Comparison of ENCODE assay signal across 1 cellular context in the genomic region with DNA sequence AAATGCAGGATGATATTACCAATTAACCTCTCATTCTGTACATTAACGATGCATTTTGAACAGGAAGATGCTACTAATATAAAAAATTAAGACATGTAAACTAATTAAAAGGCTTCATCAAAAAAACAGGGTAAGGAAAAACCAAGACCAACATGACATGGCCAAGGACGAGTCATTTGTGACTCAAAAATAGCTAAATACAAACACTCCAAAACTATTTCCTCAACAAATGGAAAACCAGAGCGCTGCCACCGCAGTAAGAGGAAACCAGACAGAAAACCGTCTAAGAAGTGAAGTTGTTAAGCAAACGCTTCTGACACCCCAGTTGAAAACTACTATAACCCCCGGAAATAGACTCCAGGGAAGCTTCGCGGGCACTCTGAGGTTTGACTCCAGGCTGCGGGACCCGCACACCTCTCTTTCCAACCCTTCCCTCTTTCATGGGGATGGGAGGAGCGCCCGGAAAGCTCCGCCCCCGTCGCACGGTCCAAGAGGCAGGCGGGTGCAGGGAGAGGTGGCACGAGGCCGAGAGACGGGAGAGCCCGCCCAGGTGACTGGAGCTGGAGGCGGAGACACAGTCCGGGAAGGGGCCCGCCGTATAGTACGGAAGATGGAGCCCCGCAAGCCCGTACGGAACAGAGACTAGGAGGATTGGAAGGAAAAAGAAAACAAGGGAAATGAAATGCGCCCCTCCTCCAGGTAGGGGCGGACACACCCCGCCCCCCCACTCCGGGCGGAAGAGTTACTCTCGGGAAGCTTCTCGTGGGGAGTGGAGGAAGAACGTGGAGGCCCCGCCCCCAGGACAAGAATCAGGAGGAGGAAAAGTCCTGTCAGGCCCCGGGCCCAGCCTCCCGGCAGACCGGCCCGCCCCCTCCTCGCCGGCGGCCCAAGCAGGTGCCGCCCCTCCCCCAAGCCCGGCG.
TF ChIP-seq lines count a peak whose summit lies in the region.

No MANE protein-coding gene starts in this region.

TF ChIP-seq in HEK293, 187 proteins besides CTCF, POLR2A, EP300 and RAD21 (continued from another document and continues in another):
- TF ChIP-seq ZNF776 (tag by site-specific recombination; IDR thresholded peaks at IDR 0.05; ENCODE audit: borderline replicate concordance) (no peak), ZNF600 (tag by site-specific recombination; IDR thresholded peaks at IDR 0.05) (0 out of 2 replicates have a peak, but pooled peaks have one; percentile 49), KLF16 (tag by site-specific recombination; IDR thresholded peaks at IDR 0.05) (peak; percentile 46), TRIM28 (IDR thresholded peaks at IDR 0.05; ENCODE audit: borderline replicate concordance, low read length) (0 out of 2 replicates have a peak, but pooled peaks have one; percentile 49), ZNF521 (tag by site-specific recombination; IDR thresholded peaks at IDR 0.05) (no peak), ZNF140 (tag by site-specific recombination; IDR thresholded peaks at IDR 0.05) (no peak), ZNF146 (tag by site-specific recombination; IDR thresholded peaks at IDR 0.05) (no peak), ZNF777 (tag by site-specific recombination; IDR thresholded peaks at IDR 0.05; ENCODE audit: borderline replicate concordance) (no peak), ZNF544 (tag by site-specific recombination; IDR thresholded peaks at IDR 0.05) (no peak), GLIS1 (tag by site-specific recombination; IDR thresholded peaks at IDR 0.05) (no peak), ZSCAN30 (tag by site-specific recombination; IDR thresholded peaks at IDR 0.05) (no peak; the same call in 1 of the 2 replicates), YY2 (tag by site-specific recombination; IDR thresholded peaks at IDR 0.05) (no peak), ZNF266 (tag by site-specific recombination; IDR thresholded peaks at IDR 0.05; ENCODE audit: low read depth) (no peak), ZNF654 (tag by site-specific recombination; IDR thresholded peaks at IDR 0.05; ENCODE audit: low read depth) (no peak), ZNF623 (tag by site-specific recombination; IDR thresholded peaks at IDR 0.05) (no peak), ZNF585B (tag by site-specific recombination; IDR thresholded peaks at IDR 0.05) (no peak), ZNF792 (tag by site-specific recombination; IDR thresholded peaks at IDR 0.05) (no peak), ZFP37 (tag by site-specific recombination; IDR thresholded peaks at IDR 0.05) (no peak), ZNF366 (tag by site-specific recombination; conservative IDR thresholded peaks at IDR 0.05) (peak; percentile 93), ZNF610 (tag by site-specific recombination; IDR thresholded peaks at IDR 0.05; ENCODE audit: borderline replicate concordance) (no peak), ZNF223 (tag by site-specific recombination; IDR thresholded peaks at IDR 0.05) (no peak), PRDM1 (tag by site-specific recombination; IDR thresholded peaks at IDR 0.05) (no peak)
- TF ChIP-seq, protein P1, sequence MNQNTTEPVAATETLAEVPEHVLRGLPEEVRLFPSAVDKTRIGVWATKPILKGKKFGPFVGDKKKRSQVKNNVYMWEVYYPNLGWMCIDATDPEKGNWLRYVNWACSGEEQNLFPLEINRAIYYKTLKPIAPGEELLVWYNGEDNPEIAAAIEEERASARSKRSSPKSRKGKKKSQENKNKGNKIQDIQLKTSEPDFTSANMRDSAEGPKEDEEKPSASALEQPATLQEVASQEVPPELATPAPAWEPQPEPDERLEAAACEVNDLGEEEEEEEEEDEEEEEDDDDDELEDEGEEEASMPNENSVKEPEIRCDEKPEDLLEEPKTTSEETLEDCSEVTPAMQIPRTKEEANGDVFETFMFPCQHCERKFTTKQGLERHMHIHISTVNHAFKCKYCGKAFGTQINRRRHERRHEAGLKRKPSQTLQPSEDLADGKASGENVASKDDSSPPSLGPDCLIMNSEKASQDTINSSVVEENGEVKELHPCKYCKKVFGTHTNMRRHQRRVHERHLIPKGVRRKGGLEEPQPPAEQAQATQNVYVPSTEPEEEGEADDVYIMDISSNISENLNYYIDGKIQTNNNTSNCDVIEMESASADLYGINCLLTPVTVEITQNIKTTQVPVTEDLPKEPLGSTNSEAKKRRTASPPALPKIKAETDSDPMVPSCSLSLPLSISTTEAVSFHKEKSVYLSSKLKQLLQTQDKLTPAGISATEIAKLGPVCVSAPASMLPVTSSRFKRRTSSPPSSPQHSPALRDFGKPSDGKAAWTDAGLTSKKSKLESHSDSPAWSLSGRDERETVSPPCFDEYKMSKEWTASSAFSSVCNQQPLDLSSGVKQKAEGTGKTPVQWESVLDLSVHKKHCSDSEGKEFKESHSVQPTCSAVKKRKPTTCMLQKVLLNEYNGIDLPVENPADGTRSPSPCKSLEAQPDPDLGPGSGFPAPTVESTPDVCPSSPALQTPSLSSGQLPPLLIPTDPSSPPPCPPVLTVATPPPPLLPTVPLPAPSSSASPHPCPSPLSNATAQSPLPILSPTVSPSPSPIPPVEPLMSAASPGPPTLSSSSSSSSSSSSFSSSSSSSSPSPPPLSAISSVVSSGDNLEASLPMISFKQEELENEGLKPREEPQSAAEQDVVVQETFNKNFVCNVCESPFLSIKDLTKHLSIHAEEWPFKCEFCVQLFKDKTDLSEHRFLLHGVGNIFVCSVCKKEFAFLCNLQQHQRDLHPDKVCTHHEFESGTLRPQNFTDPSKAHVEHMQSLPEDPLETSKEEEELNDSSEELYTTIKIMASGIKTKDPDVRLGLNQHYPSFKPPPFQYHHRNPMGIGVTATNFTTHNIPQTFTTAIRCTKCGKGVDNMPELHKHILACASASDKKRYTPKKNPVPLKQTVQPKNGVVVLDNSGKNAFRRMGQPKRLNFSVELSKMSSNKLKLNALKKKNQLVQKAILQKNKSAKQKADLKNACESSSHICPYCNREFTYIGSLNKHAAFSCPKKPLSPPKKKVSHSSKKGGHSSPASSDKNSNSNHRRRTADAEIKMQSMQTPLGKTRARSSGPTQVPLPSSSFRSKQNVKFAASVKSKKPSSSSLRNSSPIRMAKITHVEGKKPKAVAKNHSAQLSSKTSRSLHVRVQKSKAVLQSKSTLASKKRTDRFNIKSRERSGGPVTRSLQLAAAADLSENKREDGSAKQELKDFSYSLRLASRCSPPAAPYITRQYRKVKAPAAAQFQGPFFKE (tag by site-specific recombination; IDR thresholded peaks at IDR 0.05; ENCODE audit: borderline replicate concordance): no peak
- TF ChIP-seq, protein P2, sequence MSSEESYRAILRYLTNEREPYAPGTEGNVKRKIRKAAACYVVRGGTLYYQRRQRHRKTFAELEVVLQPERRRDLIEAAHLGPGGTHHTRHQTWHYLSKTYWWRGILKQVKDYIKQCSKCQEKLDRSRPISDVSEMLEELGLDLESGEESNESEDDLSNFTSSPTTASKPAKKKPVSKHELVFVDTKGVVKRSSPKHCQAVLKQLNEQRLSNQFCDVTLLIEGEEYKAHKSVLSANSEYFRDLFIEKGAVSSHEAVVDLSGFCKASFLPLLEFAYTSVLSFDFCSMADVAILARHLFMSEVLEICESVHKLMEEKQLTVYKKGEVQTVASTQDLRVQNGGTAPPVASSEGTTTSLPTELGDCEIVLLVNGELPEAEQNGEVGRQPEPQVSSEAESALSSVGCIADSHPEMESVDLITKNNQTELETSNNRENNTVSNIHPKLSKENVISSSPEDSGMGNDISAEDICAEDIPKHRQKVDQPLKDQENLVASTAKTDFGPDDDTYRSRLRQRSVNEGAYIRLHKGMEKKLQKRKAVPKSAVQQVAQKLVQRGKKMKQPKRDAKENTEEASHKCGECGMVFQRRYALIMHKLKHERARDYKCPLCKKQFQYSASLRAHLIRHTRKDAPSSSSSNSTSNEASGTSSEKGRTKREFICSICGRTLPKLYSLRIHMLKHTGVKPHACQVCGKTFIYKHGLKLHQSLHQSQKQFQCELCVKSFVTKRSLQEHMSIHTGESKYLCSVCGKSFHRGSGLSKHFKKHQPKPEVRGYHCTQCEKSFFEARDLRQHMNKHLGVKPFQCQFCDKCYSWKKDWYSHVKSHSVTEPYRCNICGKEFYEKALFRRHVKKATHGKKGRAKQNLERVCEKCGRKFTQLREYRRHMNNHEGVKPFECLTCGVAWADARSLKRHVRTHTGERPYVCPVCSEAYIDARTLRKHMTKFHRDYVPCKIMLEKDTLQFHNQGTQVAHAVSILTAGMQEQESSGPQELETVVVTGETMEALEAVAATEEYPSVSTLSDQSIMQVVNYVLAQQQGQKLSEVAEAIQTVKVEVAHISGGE (tag by site-specific recombination; conservative IDR thresholded peaks at IDR 0.05; ENCODE audit: low read depth): peak; percentile 32; the same call in 1 of the 2 replicates
- TF ChIP-seq, protein P3, sequence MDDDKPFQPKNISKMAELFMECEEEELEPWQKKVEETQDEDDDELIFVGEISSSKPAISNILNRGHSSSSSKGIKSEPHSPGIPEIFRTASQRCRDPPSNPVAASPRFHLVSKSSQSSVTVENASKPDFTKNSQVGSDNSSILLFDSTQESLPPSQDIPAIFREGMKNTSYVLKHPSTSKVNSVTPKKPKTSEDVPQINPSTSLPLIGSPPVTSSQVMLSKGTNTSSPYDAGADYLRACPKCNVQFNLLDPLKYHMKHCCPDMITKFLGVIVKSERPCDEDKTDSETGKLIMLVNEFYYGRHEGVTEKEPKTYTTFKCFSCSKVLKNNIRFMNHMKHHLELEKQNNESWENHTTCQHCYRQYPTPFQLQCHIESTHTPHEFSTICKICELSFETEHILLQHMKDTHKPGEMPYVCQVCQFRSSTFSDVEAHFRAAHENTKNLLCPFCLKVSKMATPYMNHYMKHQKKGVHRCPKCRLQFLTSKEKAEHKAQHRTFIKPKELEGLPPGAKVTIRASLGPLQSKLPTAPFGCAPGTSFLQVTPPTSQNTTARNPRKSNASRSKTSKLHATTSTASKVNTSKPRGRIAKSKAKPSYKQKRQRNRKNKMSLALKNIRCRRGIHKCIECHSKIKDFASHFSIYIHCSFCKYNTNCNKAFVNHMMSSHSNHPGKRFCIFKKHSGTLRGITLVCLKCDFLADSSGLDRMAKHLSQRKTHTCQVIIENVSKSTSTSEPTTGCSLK (tag by site-specific recombination; IDR thresholded peaks at IDR 0.05): no peak
- TF ChIP-seq, protein P4, sequence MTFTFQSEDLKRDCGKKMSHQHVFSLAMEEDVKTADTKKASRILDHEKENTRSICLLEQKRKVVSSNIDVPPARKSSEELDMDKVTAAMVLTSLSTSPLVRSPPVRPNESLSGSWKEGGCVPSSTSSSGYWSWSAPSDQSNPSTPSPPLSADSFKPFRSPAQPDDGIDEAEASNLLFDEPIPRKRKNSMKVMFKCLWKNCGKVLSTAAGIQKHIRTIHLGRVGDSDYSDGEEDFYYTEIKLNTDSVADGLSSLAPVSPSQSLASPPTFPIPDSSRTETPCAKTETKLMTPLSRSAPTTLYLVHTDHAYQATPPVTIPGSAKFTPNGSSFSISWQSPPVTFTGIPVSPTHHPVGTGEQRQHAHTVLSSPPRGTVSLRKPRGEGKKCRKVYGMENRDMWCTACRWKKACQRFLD (tag by site-specific recombination; IDR thresholded peaks at IDR 0.05): no peak
- TF ChIP-seq, protein P5, sequence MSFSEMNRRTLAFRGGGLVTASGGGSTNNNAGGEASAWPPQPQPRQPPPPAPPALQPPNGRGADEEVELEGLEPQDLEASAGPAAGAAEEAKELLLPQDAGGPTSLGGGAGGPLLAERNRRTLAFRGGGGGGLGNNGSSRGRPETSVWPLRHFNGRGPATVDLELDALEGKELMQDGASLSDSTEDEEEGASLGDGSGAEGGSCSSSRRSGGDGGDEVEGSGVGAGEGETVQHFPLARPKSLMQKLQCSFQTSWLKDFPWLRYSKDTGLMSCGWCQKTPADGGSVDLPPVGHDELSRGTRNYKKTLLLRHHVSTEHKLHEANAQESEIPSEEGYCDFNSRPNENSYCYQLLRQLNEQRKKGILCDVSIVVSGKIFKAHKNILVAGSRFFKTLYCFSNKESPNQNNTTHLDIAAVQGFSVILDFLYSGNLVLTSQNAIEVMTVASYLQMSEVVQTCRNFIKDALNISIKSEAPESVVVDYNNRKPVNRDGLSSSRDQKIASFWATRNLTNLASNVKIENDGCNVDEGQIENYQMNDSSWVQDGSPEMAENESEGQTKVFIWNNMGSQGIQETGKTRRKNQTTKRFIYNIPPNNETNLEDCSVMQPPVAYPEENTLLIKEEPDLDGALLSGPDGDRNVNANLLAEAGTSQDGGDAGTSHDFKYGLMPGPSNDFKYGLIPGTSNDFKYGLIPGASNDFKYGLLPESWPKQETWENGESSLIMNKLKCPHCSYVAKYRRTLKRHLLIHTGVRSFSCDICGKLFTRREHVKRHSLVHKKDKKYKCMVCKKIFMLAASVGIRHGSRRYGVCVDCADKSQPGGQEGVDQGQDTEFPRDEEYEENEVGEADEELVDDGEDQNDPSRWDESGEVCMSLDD (tag by site-specific recombination; IDR thresholded peaks at IDR 0.05): no peak
- TF ChIP-seq, protein P6, sequence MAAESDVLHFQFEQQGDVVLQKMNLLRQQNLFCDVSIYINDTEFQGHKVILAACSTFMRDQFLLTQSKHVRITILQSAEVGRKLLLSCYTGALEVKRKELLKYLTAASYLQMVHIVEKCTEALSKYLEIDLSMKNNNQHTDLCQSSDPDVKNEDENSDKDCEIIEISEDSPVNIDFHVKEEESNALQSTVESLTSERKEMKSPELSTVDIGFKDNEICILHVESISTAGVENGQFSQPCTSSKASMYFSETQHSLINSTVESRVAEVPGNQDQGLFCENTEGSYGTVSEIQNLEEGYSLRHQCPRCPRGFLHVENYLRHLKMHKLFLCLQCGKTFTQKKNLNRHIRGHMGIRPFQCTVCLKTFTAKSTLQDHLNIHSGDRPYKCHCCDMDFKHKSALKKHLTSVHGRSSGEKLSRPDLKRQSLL (tag by site-specific recombination; IDR thresholded peaks at IDR 0.05): peak; percentile 93
- TF ChIP-seq, protein P7, sequence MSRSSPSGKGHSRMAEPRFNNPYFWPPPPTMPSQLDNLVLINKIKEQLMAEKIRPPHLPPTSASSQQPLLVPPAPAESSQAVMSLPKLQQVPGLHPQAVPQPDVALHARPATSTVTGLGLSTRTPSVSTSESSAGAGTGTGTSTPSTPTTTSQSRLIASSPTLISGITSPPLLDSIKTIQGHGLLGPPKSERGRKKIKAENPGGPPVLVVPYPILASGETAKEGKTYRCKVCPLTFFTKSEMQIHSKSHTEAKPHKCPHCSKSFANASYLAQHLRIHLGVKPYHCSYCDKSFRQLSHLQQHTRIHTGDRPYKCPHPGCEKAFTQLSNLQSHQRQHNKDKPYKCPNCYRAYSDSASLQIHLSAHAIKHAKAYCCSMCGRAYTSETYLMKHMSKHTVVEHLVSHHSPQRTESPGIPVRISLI (tag by site-specific recombination; IDR thresholded peaks at IDR 0.05): no peak
- TF ChIP-seq, protein P8, sequence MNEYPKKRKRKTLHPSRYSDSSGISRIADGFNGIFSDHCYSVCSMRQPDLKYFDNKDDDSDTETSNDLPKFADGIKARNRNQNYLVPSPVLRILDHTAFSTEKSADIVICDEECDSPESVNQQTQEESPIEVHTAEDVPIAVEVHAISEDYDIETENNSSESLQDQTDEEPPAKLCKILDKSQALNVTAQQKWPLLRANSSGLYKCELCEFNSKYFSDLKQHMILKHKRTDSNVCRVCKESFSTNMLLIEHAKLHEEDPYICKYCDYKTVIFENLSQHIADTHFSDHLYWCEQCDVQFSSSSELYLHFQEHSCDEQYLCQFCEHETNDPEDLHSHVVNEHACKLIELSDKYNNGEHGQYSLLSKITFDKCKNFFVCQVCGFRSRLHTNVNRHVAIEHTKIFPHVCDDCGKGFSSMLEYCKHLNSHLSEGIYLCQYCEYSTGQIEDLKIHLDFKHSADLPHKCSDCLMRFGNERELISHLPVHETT (tag by site-specific recombination; IDR thresholded peaks at IDR 0.05): no peak
